1 cellular context compared by ENCODE assay signal in genomic region chr5:35237580-35238376, GRCh38.
TF ChIP-seq lines count a peak whose summit lies in the region.

No MANE protein-coding gene starts in this region.

TF ChIP-seq in GM12878, 131 proteins besides CTCF, POLR2A, EP300 and RAD21 (continued from another document):
- TF ChIP-seq ZNF592 (IDR thresholded peaks at IDR 0.05) (0 out of 2 replicates have a peak, but pooled peaks have one; percentile 29), IKZF2 (IDR thresholded peaks at IDR 0.05) (peak; percentile 48 to 56; a peak in 2 of 4 replicates), ZNF217 (IDR thresholded peaks at IDR 0.05) (peak; percentile 59; the same call in 1 of the 2 replicates), ATF7 (IDR thresholded peaks at IDR 0.05; ENCODE audit: low read depth) (peak; percentile 23; the same call in 1 of the 2 replicates), PML (IDR thresholded peaks at IDR 0.05; ENCODE audit: low read length) (no peak)
